Comparison of ENCODE assay signal across 27 cellular contexts in genomic region chr4:159719531-159719930, GRCh38.
"Had no signal": no experiment of that assay in that cellular context is flagged by ENCODE, and none has a peak within 500 bp of the region (broad histone marks: within the 10 kb centered on the region; RNA-seq: fewer than 3 reads in every experiment).

No MANE protein-coding gene starts in this region.

- H3K9me3 ChIP-seq: lower lobe of right lung, pancreas, prostate gland, testis, thyroid gland, transverse colon, upper lobe of left lung, vagina had no signal

- H3K27ac ChIP-seq: left lung, lower lobe of right lung, pancreas, prostate gland, spleen, testis, thyroid gland, transverse colon, upper lobe of left lung, vagina had no signal

- H3K27me3 ChIP-seq: left lung, pancreas, spleen, testis, thyroid gland, transverse colon, upper lobe of left lung, vagina had no signal

- H3K4me3 ChIP-seq: left lung, lower lobe of right lung, pancreas, prostate gland, spleen, testis, thyroid gland, transverse colon, upper lobe of left lung, vagina had no signal

- DNase-seq: hypothalamus; immature natural killer cell; kidney; left colon; left lung; lower lobe of right lung; mammary epithelial cell; mesenchymal stem cell; naive thymus-derived CD4-positive, alpha-beta T cell; pancreas; posterior cingulate gyrus; retina; right cardiac atrium; small intestine; spleen; stimulated activated CD4-positive, alpha-beta T cell treated with anti-CD3 and anti-CD28 coated beads, Interleukin-4, amount 100 ng/mL, for 24 hours; stimulated activated naive CD4-positive, alpha-beta T cell treated with Interleukin-2 at 50 U/mL for 16 hours; stimulated activated naive CD8-positive, alpha-beta T cell treated with anti-CD3 and anti-CD28 coated beads, Interleukin-15, amount 100 ng/mL, for 72 hours; testis; thyroid gland; transverse colon; upper lobe of left lung had no signal

- H3K4me1 ChIP-seq: left lung, lower lobe of right lung, pancreas, prostate gland, spleen, testis, thyroid gland, transverse colon, upper lobe of left lung, vagina had no signal

- H3K36me3 ChIP-seq: left lung, lower lobe of right lung, pancreas, prostate gland, spleen, thyroid gland, transverse colon, upper lobe of left lung, vagina had no signal

- ATAC-seq: left colon; left lung; lower lobe of right lung; naive thymus-derived CD4-positive, alpha-beta T cell; natural killer cell treated with Interleukin-12 subunit alpha and Interleukin-12 subunit beta and Interleukin-15 and Interleukin-18, amount 100 ng/mL, for 72 hours; pancreas; right cardiac atrium; sciatic nerve; stimulated activated memory B cell treated with anti-CD40 and anti-IgM and Interleukin-4, amounts not matched to agents 10 μg/mL and 1 μg/mL and 100 μg/mL, for 72 hours; stimulated activated naive CD8-positive, alpha-beta T cell treated with anti-CD3 and anti-CD28 coated beads, Interleukin-15, amount 100 ng/mL, for 72 hours had no signal
